In the genomic region with DNA sequence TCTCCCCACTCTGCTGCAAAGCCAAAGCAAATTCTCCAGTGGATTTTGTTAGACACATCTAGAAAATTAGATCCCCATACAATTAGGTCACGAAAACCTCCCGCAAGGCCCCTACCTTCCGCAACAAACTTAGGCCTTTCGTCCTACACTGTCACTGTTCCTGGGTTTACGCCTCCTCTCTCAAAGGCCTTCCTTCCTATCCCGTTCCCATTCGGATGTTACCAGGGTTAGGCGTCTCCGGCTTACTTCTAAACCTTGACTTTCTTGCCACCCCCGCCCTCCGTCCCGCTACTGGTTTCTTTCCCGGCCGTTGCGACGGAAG, we compare ENCODE assay signal across 8 cellular contexts.
A peak's percentile ranks its signal among the peaks of the same experiment; 100 is the strongest.
DNase-seq lines count a peak whose midpoint lies in the region; ATAC-seq lines count a peak whose summit lies in the region.

No MANE protein-coding gene starts in this region.

- H3K9me3 ChIP-seq in iPS-20b (ENCODE audit: insufficient read depth, low read depth, low read length) (no peaks in the 10 kb centered on the region), subcutaneous abdominal adipose tissue (ENCODE audit: control insufficient read depth in 5 of 5, low read length in 5 of 5) (no peaks in the 10 kb centered on the region)

- H3K4me1 Mint-ChIP-seq in activated naive CD8-positive, alpha-beta T cell (ENCODE audit: low read depth): peaks cover 38% of the 10 kb centered on the region

- H3K27me3 ChIP-seq in iPS-20b (ENCODE audit: insufficient read depth, low read length) (0 out of 2 replicates have a peak, but pooled peaks cover 7% of the 10 kb centered on the region), subcutaneous abdominal adipose tissue (ENCODE audit: control insufficient read depth in 5 of 5, insufficient read depth in 4 of 5, low read length in 5 of 5) (no peaks in the 10 kb centered on the region)

- peaks cover 14% of the 10 kb centered on the region for H3K36me3 Mint-ChIP-seq in activated naive CD8-positive, alpha-beta T cell

- DNase-seq in NOMO-1 (lab: John Stamatoyannopoulos, UW; ENCODE audit: unreplicated experiment in 2 of 2) (peak; percentile 56 to 57), NOMO-1 treated with DMSO at 0.1 percent for 48 hours (lab: John Stamatoyannopoulos, UW; ENCODE audit: unreplicated experiment) (no peak), NCI-H1048 (lab: John Stamatoyannopoulos, UW) (no peak)
- DNase-seq in effector CD4-positive, alpha-beta T cell: no peak

- H3K4me3 ChIP-seq in iPS-20b (ENCODE audit: low read length): peak overlapping the region; percentile 84
- peak overlapping the region; percentile 93 to 99 (median 97) for H3K4me3 ChIP-seq in subcutaneous abdominal adipose tissue (ENCODE audit: low read depth in 1 of 5, low read length in 5 of 5)

- peak; percentile 11 for ATAC-seq in HG03139 (IDR thresholded peaks at IDR 0.05; ENCODE audit: unreplicated experiment)

- H3K36me3 ChIP-seq in iPS-20b (ENCODE audit: insufficient read depth, low read depth, low read length): peaks cover 43% of the 10 kb centered on the region
- peaks cover 22 to 32% (median 28%) of the 10 kb centered on the region in 5 donors for H3K36me3 ChIP-seq in subcutaneous abdominal adipose tissue (ENCODE audit: control insufficient read depth in 5 of 5, insufficient read depth in 5 of 5, low read length in 5 of 5)

- H3K9me3 Mint-ChIP-seq in activated naive CD8-positive, alpha-beta T cell (ENCODE audit: low read depth): no peaks in the 10 kb centered on the region

- H3K27me3 Mint-ChIP-seq in activated naive CD8-positive, alpha-beta T cell: peaks cover 4% of the 10 kb centered on the region

- H3K27ac Mint-ChIP-seq in activated naive CD8-positive, alpha-beta T cell: peak overlapping the region; percentile 100

- H3K4me3 Mint-ChIP-seq in activated naive CD8-positive, alpha-beta T cell: peak overlapping the region; percentile 100

- H3K27ac ChIP-seq in iPS-20b (ENCODE audit: low read length): peak overlapping the region; percentile 91
- H3K27ac ChIP-seq in subcutaneous abdominal adipose tissue (ENCODE audit: low read depth, low read length): peak overlapping the region; percentile 95

- H3K9ac ChIP-seq in iPS-20b (ENCODE audit: low read depth, low read length) (peak overlapping the region; percentile 96), subcutaneous abdominal adipose tissue (ENCODE audit: low read length in 5 of 5) (peak overlapping the region; percentile 42 to 99 (median 93))

- H3K4me1 ChIP-seq in iPS-20b (ENCODE audit: insufficient read depth, low read length) (no peaks in the 10 kb centered on the region; the same call in 1 of the 2 replicates), subcutaneous abdominal adipose tissue (ENCODE audit: control insufficient read depth in 5 of 5, insufficient read depth in 5 of 5, low read length in 5 of 5) (peaks cover 3 to 31% (median 28%) of the 10 kb centered on the region in 5 donors)

Comparison
In these comparisons a context has a peak if more than half of its experiments do, and no peak if none do; other contexts are left out.
1. DNase-seq: peak in NOMO-1 (2 of 2); none in NOMO-1 treated with DMSO at 0.1 percent for 48 hours (single experiment), effector CD4-positive, alpha-beta T cell (single experiment) and NCI-H1048 (single experiment).